Comparison of ENCODE assay signal across 22 cellular contexts in the genomic region with DNA sequence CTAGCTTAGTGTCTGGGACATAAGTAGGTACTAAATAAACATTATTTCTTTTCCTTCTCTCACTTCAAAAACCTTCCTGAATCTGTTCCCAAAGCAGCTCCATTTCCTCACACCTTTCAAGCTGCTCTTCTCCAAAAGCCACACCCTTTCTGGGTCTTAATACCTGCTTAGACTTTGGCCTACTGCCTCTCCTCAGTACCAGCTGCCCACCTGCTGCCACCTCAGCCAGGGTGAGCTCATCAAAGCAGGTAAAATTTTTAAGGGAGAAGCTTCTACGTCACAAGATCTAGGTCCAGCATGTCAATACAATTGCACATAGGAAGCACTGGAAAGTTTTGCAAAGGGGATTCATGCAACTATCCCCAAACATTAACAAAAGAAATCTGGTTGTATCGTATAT.
"Had no signal": no experiment of that assay in that cellular context is flagged by ENCODE, and none has a peak within 500 bp of the region (broad histone marks: within the 10 kb centered on the region; RNA-seq: fewer than 3 reads in every experiment).

No MANE protein-coding gene starts in this region.

- H3K36me3 ChIP-seq: adrenal gland, gastrocnemius medialis, lower lobe of right lung, spleen had no signal

- DNase-seq: activated CD4-positive, alpha-beta T cell treated with anti-CD3 and anti-CD28 coated beads for 1 hour; activated CD8-positive, alpha-beta memory T cell treated with anti-CD3 and anti-CD28 coated beads for 24 hours; activated CD8-positive, alpha-beta memory T cell treated with anti-CD3 and anti-CD28 coated beads, Interleukin-2, amount 50 U/mL, for 4 hours; activated naive CD4-positive, alpha-beta T cell; activated T-cell treated with anti-CD3 and anti-CD28 coated beads, Interleukin-2, amount 50 U/mL, for 24 hours; adrenal gland; central memory CD4-positive, alpha-beta T cell; effector memory CD4-positive, alpha-beta T cell; gastrocnemius medialis; heart left ventricle; lower lobe of right lung; mesendoderm; naive thymus-derived CD8-positive, alpha-beta T cell; retina; spleen; stimulated activated CD4-positive, alpha-beta T cell treated with anti-CD3 and anti-CD28 coated beads, Interleukin-4, amount 100 ng/mL, for 1 hour; stimulated activated naive CD4-positive, alpha-beta T cell treated with Interleukin-2 at 50 U/mL for 16 hours; T-cell; WERI-Rb-1 had no signal

- H3K4me3 ChIP-seq: adrenal gland, gastrocnemius medialis, heart left ventricle, lower lobe of right lung, spleen had no signal

- ATAC-seq: gastrocnemius medialis; heart left ventricle; lower lobe of right lung; naive thymus-derived CD8-positive, alpha-beta T cell; T-cell had no signal

- H3K9me3 Mint-ChIP-seq: activated T-cell treated with anti-CD3 and anti-CD28 coated beads, Interleukin-2, amount 50 U/mL, for 24 hours; activated T-helper 2 cell treated with anti-CD3 and anti-CD28 coated beads, Interferon-gamma antibody, Interleukin-2, Interleukin-4, amounts not matched to agents 10 μg/mL and 5 μg/mL and 100 μg/mL, durations not matched to agents 14 hours and 24 hours and 36 hours; naive thymus-derived CD8-positive, alpha-beta T cell; T-cell had no signal

- H3K4me1 Mint-ChIP-seq: T-cell had no signal

- H3K27ac Mint-ChIP-seq: activated naive CD8-positive, alpha-beta T cell; activated T-cell treated with anti-CD3 and anti-CD28 coated beads, Interleukin-2, amount 50 U/mL, for 24 hours; activated T-helper 2 cell treated with anti-CD3 and anti-CD28 coated beads, Interferon-gamma antibody, Interleukin-2, Interleukin-4, amounts not matched to agents 10 μg/mL and 5 μg/mL and 100 μg/mL, durations not matched to agents 14 hours and 24 hours and 36 hours; naive thymus-derived CD8-positive, alpha-beta T cell; progenitor cell of endocrine pancreas; T-cell had no signal

- H3K27me3 ChIP-seq: adrenal gland, gastrocnemius medialis, heart left ventricle, spleen had no signal

- H3K27ac ChIP-seq: adrenal gland, gastrocnemius medialis, lower lobe of right lung, spleen, WERI-Rb-1 had no signal

- H3K36me3 Mint-ChIP-seq: activated naive CD8-positive, alpha-beta T cell; naive thymus-derived CD8-positive, alpha-beta T cell; T-cell had no signal

- H3K4me3 Mint-ChIP-seq: activated naive CD8-positive, alpha-beta T cell; activated T-cell treated with anti-CD3 and anti-CD28 coated beads, Interleukin-2, amount 50 U/mL, for 24 hours; naive thymus-derived CD8-positive, alpha-beta T cell; T-cell had no signal

- H3K27me3 Mint-ChIP-seq: activated naive CD8-positive, alpha-beta T cell; activated T-cell treated with anti-CD3 and anti-CD28 coated beads, Interleukin-2, amount 50 U/mL, for 24 hours; progenitor cell of endocrine pancreas had no signal

- H3K9me3 ChIP-seq: adrenal gland, gastrocnemius medialis, heart left ventricle, lower lobe of right lung, spleen had no signal
